ENCODE assay signal across 26 cellular contexts in genomic region chr7:70765651-70766050, GRCh38.
DNase-seq lines count a peak whose midpoint lies in the region; ATAC-seq, FAIRE-seq and TF ChIP-seq lines count a peak whose summit lies in the region.
"Had no signal": no experiment of that assay in that cellular context is flagged by ENCODE, and none has a peak within 500 bp of the region (broad histone marks: within the 10 kb centered on the region; RNA-seq: fewer than 3 reads in every experiment).

No MANE protein-coding gene starts in this region.

- H3K27me3 Mint-ChIP-seq in activated T-helper 17 cell treated with anti-CD3 and anti-CD28 coated beads, Interleukin-2, amount 50 U/mL, for 72 hours: no peaks in the 10 kb centered on the region
- no peaks in the 10 kb centered on the region for H3K27me3 Mint-ChIP-seq in progenitor cell of endocrine pancreas

- peaks cover 16% of the 10 kb centered on the region for H3K4me1 Mint-ChIP-seq in activated T-helper 17 cell treated with anti-CD3 and anti-CD28 coated beads, Interleukin-2, amount 50 U/mL, for 72 hours
- no peaks in the 10 kb centered on the region for H3K4me1 Mint-ChIP-seq in progenitor cell of endocrine pancreas (ENCODE audit: low read depth)

- peak overlapping the region; percentile 61 for H3K4me3 Mint-ChIP-seq in activated T-helper 17 cell treated with anti-CD3 and anti-CD28 coated beads, Interleukin-2, amount 50 U/mL, for 72 hours
- no peak overlapping the region for H3K4me3 Mint-ChIP-seq in progenitor cell of endocrine pancreas (ENCODE audit: low read depth)
- H3K4me3 Mint-ChIP-seq: CD14-positive monocyte had no signal

- TF ChIP-seq RAD21 in liver (IDR thresholded peaks at IDR 0.05) (peak in 1 of 2 donors; percentile 38), HepG2 (CRISPR knock-in tag; IDR thresholded peaks at IDR 0.05) (no peak)

- no peak for TF ChIP-seq CTCF in liver (IDR thresholded peaks at IDR 0.05; ENCODE audit: low read depth, low read length, missing input control)
- TF ChIP-seq CTCF in HepG2 (CRISPR knock-in tag; IDR thresholded peaks at IDR 0.05): no peak
- TF ChIP-seq CTCF in progenitor cell of endocrine pancreas (IDR thresholded peaks at IDR 0.05; ENCODE audit: unreplicated experiment): no peak

- peaks cover 2 to 24% (median 10%) of the 10 kb centered on the region in 4 donors for H3K36me3 ChIP-seq in liver (ENCODE audit: control insufficient read depth in 4 of 4, insufficient read depth in 3 of 4, low read depth in 1 of 4, low read length in 3 of 4)
- no peaks in the 10 kb centered on the region for H3K36me3 ChIP-seq in HepG2 (replicated peaks in 1 of 2; ENCODE audit: control insufficient read depth in 1 of 2, insufficient read depth in 2 of 2, low read length in 2 of 2)
- H3K36me3 ChIP-seq: BE2C had no signal

- no peaks in the 10 kb centered on the region for H3K79me2 ChIP-seq in HepG2 (ENCODE audit: insufficient read depth, low read length)

- no peaks in the 10 kb centered on the region for H3K9me3 Mint-ChIP-seq in activated T-helper 17 cell treated with anti-CD3 and anti-CD28 coated beads, Interleukin-2, amount 50 U/mL, for 72 hours
- no peaks in the 10 kb centered on the region for H3K9me3 Mint-ChIP-seq in progenitor cell of endocrine pancreas (ENCODE audit: low read depth)

- intact Hi-C loops in HepG2 (cut with micrococcal nuclease; ENCODE audit: unreplicated experiment): no loop called here

- TF ChIP-seq EP300 in HepG2 (IDR thresholded peaks at IDR 0.05; ENCODE audit: low read depth in 2 of 2, low read length in 2 of 2) (no peak), HepG2 (CRISPR knock-in tag; IDR thresholded peaks at IDR 0.05; ENCODE audit: borderline replicate concordance) (no peak)

- in situ Hi-C loops in HepG2 (cut with HindIII; ENCODE audit: extremely low pct_ligation_motif_present, low pct_unique_long_range_greater_than_20kb): no loop called here

- H3K4me3 ChIP-seq in liver (ENCODE audit: low read depth in 1 of 3, low read length in 3 of 3) (no peak overlapping the region), HepG2 (replicated peaks in 1 of 3; ENCODE audit: insufficient read depth in 1 of 3, low read depth in 2 of 3, low read length in 3 of 3) (no peak overlapping the region)
- H3K4me3 ChIP-seq: MG63, SJCRH30 had no signal

- TF ChIP-seq POLR2A in HepG2 (IDR thresholded peaks at IDR 0.05; ENCODE audit: insufficient read depth in 1 of 2, low read depth in 2 of 2, low read length in 2 of 2): no peak

- H3K9me3 ChIP-seq in liver (ENCODE audit: control insufficient read depth in 4 of 4, low read length in 3 of 4): no peaks in the 10 kb centered on the region
- no peaks in the 10 kb centered on the region for H3K9me3 ChIP-seq in HepG2 (ENCODE audit: low read length)
- H3K9me3 ChIP-seq: BE2C, MG63, SJCRH30 had no signal

- peaks cover 52% of the 10 kb centered on the region for H3K36me3 Mint-ChIP-seq in activated T-helper 17 cell treated with anti-CD3 and anti-CD28 coated beads, Interleukin-2, amount 50 U/mL, for 72 hours (ENCODE audit: low read depth)
- peaks cover 21% of the 10 kb centered on the region for H3K36me3 Mint-ChIP-seq in progenitor cell of endocrine pancreas (ENCODE audit: insufficient read depth)
- H3K36me3 Mint-ChIP-seq: CD14-positive monocyte had no signal

- H3K9ac ChIP-seq in liver (ENCODE audit: low read depth in 1 of 2, low read length in 2 of 2): no peak overlapping the region
- no peak overlapping the region for H3K9ac ChIP-seq in HepG2 (ENCODE audit: insufficient read depth, low read depth, low read length)

- H3K27me3 ChIP-seq in liver (ENCODE audit: control insufficient read depth in 4 of 4, insufficient read depth in 4 of 4, low read length in 3 of 4): no peaks in the 10 kb centered on the region
- no peaks in the 10 kb centered on the region for H3K27me3 ChIP-seq in HepG2 (ENCODE audit: control insufficient read depth in 1 of 2, insufficient read depth in 2 of 2, low read length in 2 of 2)
- H3K27me3 ChIP-seq: BE2C, MG63, SJCRH30 had no signal

- H4K20me1 ChIP-seq in HepG2 (ENCODE audit: insufficient read depth, low read length): no peaks in the 10 kb centered on the region

- H3K27ac ChIP-seq in liver (ENCODE audit: low read depth in 1 of 2, low read length in 2 of 2) (no peak overlapping the region), HepG2 (ENCODE audit: extremely low read length, insufficient read depth, low read length) (no peak overlapping the region)
- H3K27ac ChIP-seq: 22Rv1, SJCRH30 had no signal

- FAIRE-seq in HepG2 (lab: Jason Lieb, UNC): no peak
- FAIRE-seq in GM19239 (lab: Jason Lieb, UNC): no peak
- FAIRE-seq: GM18507, HTR-8/SVneo had no signal

- DNase-seq in HepG2 (ENCODE audit: low spot score): no peak
- peak; percentile 55 for DNase-seq in left lobe of liver (ENCODE audit: low spot score)
- no peak for DNase-seq in progenitor cell of endocrine pancreas (ENCODE audit: low spot score, unreplicated experiment)
- no peak for DNase-seq in GM19239 (ENCODE audit: insufficient read length, low spot score)
- DNase-seq in islet precursor cell: no peak
- DNase-seq: BE2C; DMS153; DND-41; KBM-7; MG63; NCI-H2029; NCI-H446; NCI-H524 treated with DMSO at 0.1 percent for 48 hours; NCI-H82; NK-92 treated with Interleukin-12 subunit alpha and Interleukin-12 subunit beta, amount 100 ng/mL, for 24 hours; PC-3; SJCRH30 had no signal

- no TSS peak for BruUV-seq in HepG2 (replicated peaks; lab: Mats Ljungman, UMichigan)

- 47% methylated on average over 7 of the region's 7 CpGs for WGBS in liver
- 59% methylated on average over 7 of the region's 7 CpGs for WGBS in HepG2 (ENCODE audit: low lambda C conversion rate)

- H2AFZ ChIP-seq in HepG2 (ENCODE audit: low read length): no peak overlapping the region

- POLR2A ChIA-PET in HepG2 (lab: Yijun Ruan, JAX): no interaction called here

- no peak overlapping the region for H3K4me2 ChIP-seq in HepG2 (ENCODE audit: low read depth, low read length)

- ATAC-seq in HepG2 (no peak), left lobe of liver (peak; percentile 77), HG03565 (IDR thresholded peaks at IDR 0.05; ENCODE audit: unreplicated experiment) (no peak)
- ATAC-seq in activated T-helper 17 cell treated with anti-CD3 and anti-CD28 coated beads, Interleukin-2, amount 50 U/mL, for 72 hours (replicated peaks): no peak
- ATAC-seq: PC-3, Right ventricle myocardium inferior, SK-N-SH treated with all-trans-retinoic acid at 6 μM for 48 hours had no signal

- H3K4me1 ChIP-seq in liver (ENCODE audit: control insufficient read depth in 4 of 4, insufficient read depth in 4 of 4, low read length in 3 of 4) (peaks cover 2 to 26% (median 10%) of the 10 kb centered on the region in 4 donors), HepG2 (ENCODE audit: insufficient read depth, low read length) (no peaks in the 10 kb centered on the region)
- H3K4me1 ChIP-seq: SJCRH30 had no signal

- CTCF ChIA-PET in HepG2 (lab: Yijun Ruan, JAX; ENCODE audit: low intra/inter-chr PET ratio, low total read pairs): no interaction called here

- no peak overlapping the region for H3K27ac Mint-ChIP-seq in activated T-helper 17 cell treated with anti-CD3 and anti-CD28 coated beads, Interleukin-2, amount 50 U/mL, for 72 hours
- H3K27ac Mint-ChIP-seq in progenitor cell of endocrine pancreas: peak overlapping the region; percentile 64

TF ChIP-seq in liver, 16 proteins besides CTCF, POLR2A, EP300 and RAD21 (continues in another document):
- peak; percentile 81 to 95 for TF ChIP-seq HNF4A (conservative IDR thresholded peaks at IDR 0.05)
- TF ChIP-seq SP1 (IDR thresholded peaks at IDR 0.05): peak; percentile 72
- TF ChIP-seq TAF1 (conservative IDR thresholded peaks at IDR 0.05): no peak
- no peak for TF ChIP-seq YY1 (IDR thresholded peaks at IDR 0.05)
- TF ChIP-seq JUND (IDR thresholded peaks at IDR 0.05): peak in 1 of 2 donors; percentile 29

TF ChIP-seq in HepG2, 621 proteins besides CTCF, POLR2A, EP300 and RAD21 (continues in another document):
- TF ChIP-seq, protein P1, sequence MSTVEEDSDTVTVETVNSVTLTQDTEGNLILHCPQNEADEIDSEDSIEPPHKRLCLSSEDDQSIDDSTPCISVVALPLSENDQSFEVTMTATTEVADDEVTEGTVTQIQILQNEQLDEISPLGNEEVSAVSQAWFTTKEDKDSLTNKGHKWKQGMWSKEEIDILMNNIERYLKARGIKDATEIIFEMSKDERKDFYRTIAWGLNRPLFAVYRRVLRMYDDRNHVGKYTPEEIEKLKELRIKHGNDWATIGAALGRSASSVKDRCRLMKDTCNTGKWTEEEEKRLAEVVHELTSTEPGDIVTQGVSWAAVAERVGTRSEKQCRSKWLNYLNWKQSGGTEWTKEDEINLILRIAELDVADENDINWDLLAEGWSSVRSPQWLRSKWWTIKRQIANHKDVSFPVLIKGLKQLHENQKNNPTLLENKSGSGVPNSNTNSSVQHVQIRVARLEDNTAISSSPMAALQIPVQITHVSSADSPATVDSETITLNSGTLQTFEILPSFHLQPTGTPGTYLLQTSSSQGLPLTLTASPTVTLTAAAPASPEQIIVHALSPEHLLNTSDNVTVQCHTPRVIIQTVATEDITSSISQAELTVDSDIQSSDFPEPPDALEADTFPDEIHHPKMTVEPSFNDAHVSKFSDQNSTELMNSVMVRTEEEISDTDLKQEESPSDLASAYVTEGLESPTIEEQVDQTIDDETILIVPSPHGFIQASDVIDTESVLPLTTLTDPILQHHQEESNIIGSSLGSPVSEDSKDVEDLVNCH (CRISPR knock-in tag; IDR thresholded peaks at IDR 0.05): no peak
- TF ChIP-seq, protein P2, sequence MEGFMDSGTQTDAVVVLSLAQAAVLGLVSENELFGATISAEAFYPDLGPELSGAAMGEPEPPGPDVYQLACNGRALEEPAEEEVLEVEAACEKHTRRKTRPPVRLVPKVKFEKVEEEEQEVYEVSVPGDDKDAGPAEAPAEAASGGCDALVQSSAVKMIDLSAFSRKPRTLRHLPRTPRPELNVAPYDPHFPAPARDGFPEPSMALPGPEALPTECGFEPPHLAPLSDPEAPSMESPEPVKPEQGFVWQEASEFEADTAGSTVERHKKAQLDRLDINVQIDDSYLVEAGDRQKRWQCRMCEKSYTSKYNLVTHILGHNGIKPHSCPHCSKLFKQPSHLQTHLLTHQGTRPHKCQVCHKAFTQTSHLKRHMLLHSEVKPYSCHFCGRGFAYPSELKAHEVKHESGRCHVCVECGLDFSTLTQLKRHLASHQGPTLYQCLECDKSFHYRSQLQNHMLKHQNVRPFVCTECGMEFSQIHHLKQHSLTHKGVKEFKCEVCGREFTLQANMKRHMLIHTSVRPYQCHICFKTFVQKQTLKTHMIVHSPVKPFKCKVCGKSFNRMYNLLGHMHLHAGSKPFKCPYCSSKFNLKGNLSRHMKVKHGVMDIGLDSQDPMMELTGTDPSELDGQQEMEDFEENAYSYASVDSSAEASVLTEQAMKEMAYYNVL (CRISPR knock-in tag; IDR thresholded peaks at IDR 0.05; ENCODE audit: borderline replicate concordance): no peak
- no peak for TF ChIP-seq CENPT (CRISPR knock-in tag; IDR thresholded peaks at IDR 0.05; ENCODE audit: low read depth)
- no peak for TF ChIP-seq NPAS2 (CRISPR knock-in tag; IDR thresholded peaks at IDR 0.05; ENCODE audit: borderline replicate concordance)
- no peak for TF ChIP-seq DMAP1 (CRISPR knock-in tag; IDR thresholded peaks at IDR 0.05)
- TF ChIP-seq TBX2 (CRISPR knock-in tag; IDR thresholded peaks at IDR 0.05; ENCODE audit: borderline replicate concordance): no peak
